17 cellular contexts compared by ENCODE assay signal in genomic region chr2:197427204-197427603, GRCh38. TPM values are rescaled to one million over a fixed set of nuclear protein-coding genes. Genes with fewer than 3 reads are reported as not detected.
DNase-seq lines count a peak whose midpoint lies in the region; ATAC-seq and TF ChIP-seq lines count a peak whose summit lies in the region.
"Had no signal": no experiment of that assay in that cellular context is flagged by ENCODE, and none has a peak within 500 bp of the region (broad histone marks: within the 10 kb centered on the region; RNA-seq: fewer than 3 reads in every experiment).

No MANE protein-coding gene starts in this region.

- peaks cover 18% of the 10 kb centered on the region; the same call in 1 of the 2 replicates for H3K36me3 ChIP-seq in Loucy (ENCODE audit: insufficient read depth, low read length)
- H3K36me3 ChIP-seq in effector memory CD4-positive, alpha-beta T cell (ENCODE audit: control insufficient read depth, insufficient read depth, low read length): peaks cover under 1% of the 10 kb centered on the region
- peaks cover 12 to 19% of the 10 kb centered on the region in 2 experiments for H3K36me3 ChIP-seq in trophoblast cell (ENCODE audit: control insufficient read depth in 1 of 2, insufficient read depth in 2 of 2, low read length in 2 of 2)

- H3K4ac ChIP-seq in trophoblast cell (ENCODE audit: low read depth, low read length): peak overlapping the region; percentile 89

- H3K9me3 Mint-ChIP-seq in activated CD4-positive, alpha-beta T cell treated with anti-CD3 and anti-CD28 coated beads for 36 hours (ENCODE audit: low read depth): no peaks in the 10 kb centered on the region

- TF ChIP-seq CTCF in Loucy (conservative IDR thresholded peaks at IDR 0.05; ENCODE audit: low read length) (no peak), RWPE1 (conservative IDR thresholded peaks at IDR 0.05; ENCODE audit: low read depth) (no peak)

- peak overlapping the region; percentile 54 for H3K4me3 ChIP-seq in Loucy (ENCODE audit: low read length, poor library complexity, severe bottlenecking)
- no peak overlapping the region for H3K4me3 ChIP-seq in effector memory CD4-positive, alpha-beta T cell (ENCODE audit: insufficient read depth, low read depth, low read length, poor library complexity, severe bottlenecking)
- no peak overlapping the region for H3K4me3 ChIP-seq in trophoblast cell (ENCODE audit: low read depth, low read length)
- H3K4me3 ChIP-seq: pancreas had no signal

- no peaks in the 10 kb centered on the region for H3F3A ChIP-seq in Loucy (ENCODE audit: low read depth)

- CTCF ChIA-PET in activated CD4-positive, alpha-beta T cell treated with anti-CD3 and anti-CD28 coated beads for 36 hours (lab: Charles Lee): interaction anchor here (0.9 to 1.3 kb wide), 2 partner anchors 16 to 22 kb away, joined by 3 to 5 read pairs; no protein-coding TSS in a partner anchor
- CTCF ChIA-PET in RWPE1 (lab: Yijun Ruan, JAX): no interaction called here

- H3K4me3 Mint-ChIP-seq in activated CD4-positive, alpha-beta T cell treated with anti-CD3 and anti-CD28 coated beads for 36 hours: no peak overlapping the region

- H3K36me3 Mint-ChIP-seq in activated CD4-positive, alpha-beta T cell treated with anti-CD3 and anti-CD28 coated beads for 36 hours (ENCODE audit: low read depth): peaks cover 36% of the 10 kb centered on the region

- H2BK5ac ChIP-seq in trophoblast cell (ENCODE audit: low read depth, low read length, poor library complexity): no peak overlapping the region

- peaks cover 99% of the 10 kb centered on the region for H4K20me1 ChIP-seq in Loucy (ENCODE audit: insufficient read depth, low read length, poor library complexity, severe bottlenecking)

- H3K79me1 ChIP-seq in trophoblast cell (ENCODE audit: low read length): no peaks in the 10 kb centered on the region

- POLR2A ChIA-PET in activated CD4-positive, alpha-beta T cell treated with anti-CD3 and anti-CD28 coated beads for 36 hours (lab: Charles Lee): no interaction called here
- POLR2A ChIA-PET in RWPE1 (lab: Yijun Ruan, JAX; ENCODE audit: low non-redundant PET): no interaction called here

- H3K9ac ChIP-seq in Loucy (ENCODE audit: low read depth, low read length, poor library complexity, severe bottlenecking): peak overlapping the region; percentile 18
- no peak overlapping the region for H3K9ac ChIP-seq in trophoblast cell (ENCODE audit: low read length)

- H2AFZ ChIP-seq in Loucy (ENCODE audit: low read length) (no peak overlapping the region), trophoblast cell (ENCODE audit: insufficient read depth, low read length, poor library complexity) (no peak overlapping the region)

- no peak overlapping the region for H2BK120ac ChIP-seq in trophoblast cell (ENCODE audit: insufficient read depth, low read length, poor library complexity)

- no peaks in the 10 kb centered on the region for H3K9me2 ChIP-seq in Loucy (replicated peaks; ENCODE audit: low read depth, low read length)

- intact Hi-C loops in activated CD4-positive, alpha-beta T cell treated with anti-CD3 and anti-CD28 coated beads for 36 hours (cut with DNase I, micrococcal nuclease): no loop called here
- intact Hi-C loops in posterior cingulate gyrus (cut with DNase I): no loop called here

- H3K4me1 ChIP-seq in Loucy (ENCODE audit: insufficient read depth, low read length, poor library complexity, severe bottlenecking) (peaks cover 55% of the 10 kb centered on the region), trophoblast cell (ENCODE audit: control insufficient read depth in 1 of 2, insufficient read depth in 2 of 2, low read length in 2 of 2) (no peaks in the 10 kb centered on the region)
- H3K4me1 ChIP-seq in effector memory CD4-positive, alpha-beta T cell (ENCODE audit: control insufficient read depth, insufficient read depth, low read length, poor library complexity, severe bottlenecking): peaks cover 45% of the 10 kb centered on the region

- no peak overlapping the region for H3K23ac ChIP-seq in trophoblast cell (ENCODE audit: low read length)

- H3K9me3 ChIP-seq in Loucy (ENCODE audit: insufficient read depth, low read depth, low read length) (no peaks in the 10 kb centered on the region), trophoblast cell (ENCODE audit: insufficient read depth, low read depth, low read length) (no peaks in the 10 kb centered on the region)
- no peaks in the 10 kb centered on the region for H3K9me3 ChIP-seq in effector memory CD4-positive, alpha-beta T cell (ENCODE audit: control insufficient read depth, low read length)
- H3K9me3 ChIP-seq: pancreas had no signal

- H3K4me2 ChIP-seq in Loucy (ENCODE audit: low read depth, low read length, poor library complexity, severe bottlenecking) (peak overlapping the region; percentile 98), trophoblast cell (ENCODE audit: low read length) (no peak overlapping the region)

- H4K8ac ChIP-seq in trophoblast cell (ENCODE audit: low read depth, low read length): no peak overlapping the region

- no peak overlapping the region for H2AK5ac ChIP-seq in trophoblast cell (ENCODE audit: low read length)

- no peak overlapping the region for H4K91ac ChIP-seq in trophoblast cell (ENCODE audit: low read depth, low read length)

- no peak overlapping the region for H3K14ac ChIP-seq in trophoblast cell (ENCODE audit: low read length)

- H3K27me3 ChIP-seq in Loucy (ENCODE audit: insufficient read depth, low read length, poor library complexity, severe bottlenecking): no peaks in the 10 kb centered on the region
- H3K27me3 ChIP-seq in effector memory CD4-positive, alpha-beta T cell (replicated peaks; ENCODE audit: control insufficient read depth, insufficient read depth, low read length, poor library complexity, severe bottlenecking): no peaks in the 10 kb centered on the region
- no peaks in the 10 kb centered on the region for H3K27me3 ChIP-seq in trophoblast cell (ENCODE audit: insufficient read depth, low read length)
- H3K27me3 ChIP-seq: pancreas had no signal

- no peak overlapping the region for H2BK12ac ChIP-seq in trophoblast cell (ENCODE audit: low read length)

- no peak overlapping the region for H4K12ac ChIP-seq in trophoblast cell (ENCODE audit: low read depth, low read length)

- no peak for ATAC-seq in activated CD4-positive, alpha-beta T cell treated with anti-CD3 and anti-CD28 coated beads for 36 hours
- no peak for ATAC-seq in HG02885 (IDR thresholded peaks at IDR 0.05; ENCODE audit: poor library complexity, unreplicated experiment)
- ATAC-seq: left ventricle myocardium superior, Panc1, pancreas had no signal

- H3K18ac ChIP-seq in trophoblast cell (ENCODE audit: low read length): no peak overlapping the region

- peak overlapping the region; percentile 22 for H3K27ac ChIP-seq in effector memory CD4-positive, alpha-beta T cell (ENCODE audit: insufficient read depth, low read length, poor library complexity, severe bottlenecking)
- no peak overlapping the region for H3K27ac ChIP-seq in trophoblast cell (ENCODE audit: low read depth, low read length)
- H3K27ac ChIP-seq in RWPE1: no peak overlapping the region
- H3K27ac ChIP-seq: 22Rv1, pancreas had no signal

- no CpG with 5 or more reads among the region's 2 CpGs for WGBS in trophoblast cell (ENCODE audit: extremely low coverage, insufficient coverage, insufficient read length)

- H3K27me3 Mint-ChIP-seq in activated CD4-positive, alpha-beta T cell treated with anti-CD3 and anti-CD28 coated beads for 36 hours: no peaks in the 10 kb centered on the region

- peak overlapping the region; percentile 47 for H3K27ac Mint-ChIP-seq in activated CD4-positive, alpha-beta T cell treated with anti-CD3 and anti-CD28 coated beads for 36 hours

- DNase-seq in activated CD4-positive, alpha-beta T cell treated with anti-CD3 and anti-CD28 coated beads for 36 hours: no peak
- DNase-seq in activated CD4-positive, alpha-beta T cell treated with anti-CD3 and anti-CD28 coated beads for 48 hours: no peak
- DNase-seq in effector memory CD4-positive, alpha-beta T cell: no peak
- no peak for DNase-seq in trophoblast cell
- no peak for DNase-seq in posterior cingulate gyrus
- DNase-seq in RWPE1 (ENCODE audit: low spot score): no peak
- DNase-seq: activated CD4-positive, alpha-beta T cell treated with anti-CD3 and anti-CD28 coated beads for 1 hour; activated T-cell treated with anti-CD3 and anti-CD28 coated beads for 4 hours; GF-D8; Kasumi-1; left ventricle myocardium superior; NCI-H1417; pancreas had no signal

- H3K79me2 ChIP-seq in Loucy (ENCODE audit: insufficient read depth, low read length): peaks cover 100% of the 10 kb centered on the region
- H3K79me2 ChIP-seq in trophoblast cell (ENCODE audit: control insufficient read depth, insufficient read depth, low read length, poor library complexity): peaks cover 33% of the 10 kb centered on the region

- peaks cover 79% of the 10 kb centered on the region for H3K4me1 Mint-ChIP-seq in activated CD4-positive, alpha-beta T cell treated with anti-CD3 and anti-CD28 coated beads for 36 hours

RNA-seq across cellular contexts. Expression of gene SF3B1, which starts 7.6 kb away (rescaled TPM):
- total RNA-seq in activated CD4-positive, alpha-beta T cell treated with anti-CD3 and anti-CD28 coated beads for 36 hours: 100 to 1,000 TPM; 262 to 277 TPM
- polyA plus RNA-seq in trophoblast cell (2013): 250 and 256 TPM in 2 replicates

RNA-seq across cellular contexts. Expression of gene COQ10B, which starts 26.1 kb away (rescaled TPM):
- 10 to 100 TPM in 1 of 2 experiments, 1 to 10 TPM in 1; 9.7 to 13.3 TPM for total RNA-seq in activated CD4-positive, alpha-beta T cell treated with anti-CD3 and anti-CD28 coated beads for 36 hours
- polyA plus RNA-seq in trophoblast cell (2013): 26.1 and 26.3 TPM in 2 replicates
